ENCODE assay signal across 23 cellular contexts in the genomic region with DNA sequence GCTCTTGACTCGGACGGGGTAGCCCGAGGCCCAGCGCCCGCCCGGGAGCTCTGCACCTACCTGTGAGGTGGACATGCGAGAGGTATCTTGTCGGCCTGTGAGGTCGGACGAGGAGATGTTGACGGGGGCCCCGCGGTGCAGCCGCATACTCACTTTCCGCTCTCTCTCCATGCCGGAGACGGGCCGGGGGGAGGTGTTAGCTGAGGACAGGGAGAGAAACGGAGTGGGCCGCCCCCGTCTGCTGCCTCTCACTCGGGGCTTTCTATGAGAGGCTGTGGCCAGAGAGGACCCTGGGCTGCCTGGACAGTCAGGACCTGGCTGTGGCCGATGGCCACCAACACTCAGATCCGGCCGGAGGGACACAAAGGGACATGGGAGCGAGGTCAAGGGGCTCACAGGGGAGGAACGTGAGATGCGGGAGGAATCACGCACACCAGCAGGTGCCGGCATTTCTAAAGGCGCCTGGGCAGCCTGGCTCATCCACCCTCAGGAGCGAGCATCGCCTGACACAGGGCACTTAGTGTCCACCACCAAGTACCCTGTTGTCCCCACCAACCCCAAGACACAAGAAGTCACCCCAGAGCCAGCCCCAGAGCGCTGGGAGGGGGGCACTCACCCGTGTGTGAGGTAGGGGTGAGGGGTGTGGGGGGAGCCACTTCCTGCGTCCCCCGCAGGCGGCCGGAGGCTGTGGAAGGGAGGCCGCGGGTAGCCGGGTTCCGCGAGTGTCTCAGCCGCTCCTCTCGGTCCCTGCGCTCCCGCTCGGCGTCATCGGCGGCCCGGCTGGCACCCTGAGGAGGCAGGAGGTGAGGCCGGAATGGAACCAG. TPM values are rescaled to one million over a fixed set of nuclear protein-coding genes. Genes with fewer than 3 reads are reported as not detected.
DNase-seq lines count a peak whose midpoint lies in the region; ATAC-seq and TF ChIP-seq lines count a peak whose summit lies in the region.
"Had no signal": no experiment of that assay in that cellular context is flagged by ENCODE, and none has a peak within 500 bp of the region (broad histone marks: within the 10 kb centered on the region; RNA-seq: fewer than 3 reads in every experiment).

No MANE protein-coding gene starts in this region.

- H3K27ac Mint-ChIP-seq in CD14-positive monocyte: peak overlapping the region in 3 of 7 donors; percentile 46 to 69 (median 59)

- TF ChIP-seq CTCF in A673 (conservative IDR thresholded peaks at IDR 0.05; ENCODE audit: low read depth, low read length): no peak
- no peak for TF ChIP-seq CTCF in CD14-positive monocyte (IDR thresholded peaks at IDR 0.05)
- no peak for TF ChIP-seq CTCF in left lung (IDR thresholded peaks at IDR 0.05)

- H3K4me1 Mint-ChIP-seq in CD14-positive monocyte: peaks cover 18% of the 10 kb centered on the region

- H3K4me1 ChIP-seq in A673 (ENCODE audit: insufficient read depth, low read length, poor library complexity, severe bottlenecking) (peaks cover 54% of the 10 kb centered on the region), left lung (peaks cover 0 to 24% of the 10 kb centered on the region in 2 donors)

- no peak overlapping the region for H3K4me3 Mint-ChIP-seq in CD14-positive monocyte
- H3K4me3 Mint-ChIP-seq: naive thymus-derived CD8-positive, alpha-beta T cell had no signal

- DNase-seq in A673 (ENCODE audit: low spot score) (no peak), CD14-positive monocyte (ENCODE audit: low spot score) (peak; percentile 47), SK-N-MC (ENCODE audit: low read depth, low spot score) (no peak), left lung (peak; percentile 27 to 79), NCI-H774 (lab: John Stamatoyannopoulos, UW) (no peak)
- DNase-seq: activated CD4-positive, alpha-beta T cell treated with anti-CD3 and anti-CD28 coated beads for 48 hours; activated naive CD4-positive, alpha-beta T cell; activated T-cell treated with anti-CD3 and anti-CD28 coated beads for 4 hours; amygdala; caudate nucleus; COR-L47; erythroblast; MM.1S; naive thymus-derived CD8-positive, alpha-beta T cell; NCI-H2171; NCI-H526 treated with DMSO at 0.1 percent for 48 hours; SHP77; stimulated activated naive CD4-positive, alpha-beta T cell treated with Interleukin-2 at 50 U/mL for 16 hours; T-helper 1 cell had no signal

- H3K27me3 ChIP-seq in A673 (replicated peaks; ENCODE audit: insufficient read depth, low read depth, low read length, poor library complexity): no peaks in the 10 kb centered on the region
- H3K27me3 ChIP-seq in left lung: no peaks in the 10 kb centered on the region
- H3K27me3 ChIP-seq: tibial nerve had no signal

- BruUV-seq in A673 (replicated peaks; lab: Mats Ljungman, UMichigan): no TSS peak

- H3K9me3 ChIP-seq in A673 (ENCODE audit: low read depth, low read length, poor library complexity, severe bottlenecking) (no peaks in the 10 kb centered on the region), SK-N-MC (ENCODE audit: low read depth, low read length) (no peaks in the 10 kb centered on the region), left lung (no peaks in the 10 kb centered on the region)
- H3K9me3 ChIP-seq: tibial nerve had no signal

- H3K9me3 Mint-ChIP-seq in CD14-positive monocyte: peaks cover 0 to 4% (median 0%) of the 10 kb centered on the region in 7 donors
- H3K9me3 Mint-ChIP-seq: naive thymus-derived CD8-positive, alpha-beta T cell had no signal

- H3K36me3 ChIP-seq in A673 (ENCODE audit: insufficient read depth, low read length, poor library complexity, severe bottlenecking) (peaks cover 96% of the 10 kb centered on the region), SK-N-MC (ENCODE audit: insufficient read depth, low read length) (peaks cover 96% of the 10 kb centered on the region), left lung (peaks cover 14 to 96% of the 10 kb centered on the region in 2 donors)

- no peak overlapping the region for H3K4me3 ChIP-seq in A673 (ENCODE audit: low read depth, low read length, poor library complexity, severe bottlenecking)
- no peak overlapping the region for H3K4me3 ChIP-seq in SK-N-MC
- H3K4me3 ChIP-seq in left lung: no peak overlapping the region
- H3K4me3 ChIP-seq: tibial nerve had no signal

- POLR2A ChIA-PET in A673 (lab: Charles Lee; ENCODE audit: low non-redundant PET): no interaction called here

- H3K27ac ChIP-seq in A673 (ENCODE audit: low read depth, low read length, poor library complexity, severe bottlenecking) (peak overlapping the region; percentile 73), SK-N-MC (peak overlapping the region; percentile 88), left lung (no peak overlapping the region)

- H3K27me3 Mint-ChIP-seq in CD14-positive monocyte (ENCODE audit: low read depth in 3 of 3): peaks cover 0 to 5% (median 0%) of the 10 kb centered on the region in 3 donors
- H3K27me3 Mint-ChIP-seq: naive thymus-derived CD8-positive, alpha-beta T cell had no signal

- ATAC-seq in left lung: no peak
- ATAC-seq in HG03039 (IDR thresholded peaks at IDR 0.05; ENCODE audit: unreplicated experiment): no peak
- no peak for ATAC-seq in GM21576 (IDR thresholded peaks at IDR 0.05; ENCODE audit: unreplicated experiment)
- ATAC-seq in GM18517 (IDR thresholded peaks at IDR 0.05; ENCODE audit: unreplicated experiment): no peak
- ATAC-seq: naive thymus-derived CD8-positive, alpha-beta T cell had no signal

- no peak overlapping the region for H3K9ac ChIP-seq in SK-N-MC (ENCODE audit: insufficient read length)

- H3K36me3 Mint-ChIP-seq in CD14-positive monocyte: peaks cover 85 to 94% of the 10 kb centered on the region in 2 donors

- CTCF ChIA-PET in A673 (lab: Charles Lee): no interaction called here

- intact Hi-C loops in A673 (cut with micrococcal nuclease; ENCODE audit: unreplicated experiment): loop anchor here (10.0 kb wide), 1 partner anchor 166 kb away; a partner anchor contains a TSS
- intact Hi-C loops in CD14-positive monocyte (cut with micrococcal nuclease): no loop called here
- intact Hi-C loops in left lung (cut with DNase I): no loop called here

RNA-seq across cellular contexts. Expression of a gene that starts 20.2 kb away (rescaled TPM):
- total RNA-seq in A673 (2021) (0.97 and 2.8 TPM in 2 replicates), left lung (100 to 1,000 TPM in 1 of 2 donors, 10 to 100 TPM in 1; 71.2 to 149 TPM)
- polyA plus RNA-seq in CD14-positive monocyte: 10 to 100 TPM; 26.3 to 35.3 TPM

RNA-seq across cellular contexts. Expression of a gene that starts 24.5 kb away (rescaled TPM):
- total RNA-seq in A673 (2021) (139 and 150 TPM in 2 replicates), left lung (100 to 1,000 TPM; 122 to 160 TPM)
- 10 to 100 TPM; 47.0 to 60.9 TPM for polyA plus RNA-seq in CD14-positive monocyte

RNA-seq across cellular contexts. Expression of a gene that starts 36.4 kb away (rescaled TPM):
- 43.6 and 58.8 TPM in 2 replicates for total RNA-seq in A673 (2021)
- 10 to 100 TPM; 17.1 to 20.1 TPM for polyA plus RNA-seq in CD14-positive monocyte
- total RNA-seq in left lung: 10 to 100 TPM; 41.7 to 54.5 TPM

Comparison
In these comparisons a context has a peak if more than half of its experiments do, and no peak if none do; other contexts are left out.
1. DNase-seq: peak in CD14-positive monocyte (single experiment) and left lung (2 of 2); none in A673 (single experiment), SK-N-MC (single experiment) and NCI-H774 (single experiment).
2. H3K27ac ChIP-seq: peak in A673 (single experiment) and SK-N-MC (single experiment); none in left lung (0 of 2).
3. RNA of a gene that starts 20.2 kb away (total RNA-seq): 71.2 to 149 TPM in left lung; 0.97 to 2.8 TPM in A673; every median in the first group is over 10 times any median in the second.